ENCODE assay signal across 13 cellular contexts in genomic region chr19:6761053-6761676, GRCh38. TPM values are rescaled to one million over a fixed set of nuclear protein-coding genes. Genes with fewer than 3 reads are reported as not detected.
DNase-seq lines count a peak whose midpoint lies in the region; ATAC-seq, FAIRE-seq and TF ChIP-seq lines count a peak whose summit lies in the region.
"Had no signal": no experiment of that assay in that cellular context is flagged by ENCODE, and none has a peak within 500 bp of the region (broad histone marks: within the 10 kb centered on the region; RNA-seq: fewer than 3 reads in every experiment).

No MANE protein-coding gene starts in this region.

- no peaks in the 10 kb centered on the region for H3K9me3 Mint-ChIP-seq in activated T-helper 2 cell treated with anti-CD3 and anti-CD28 coated beads, Interferon-gamma antibody, Interleukin-2, Interleukin-4, amounts not matched to agents 10 μg/mL and 5 μg/mL and 100 μg/mL, durations not matched to agents 14 hours and 24 hours and 36 hours

- ATAC-seq in K562 (peak; percentile 95), HG03095 (IDR thresholded peaks at IDR 0.05; ENCODE audit: unreplicated experiment) (no peak)

- peaks cover 5 to 8% of the 10 kb centered on the region in 2 experiments for H3K4me1 ChIP-seq in K562 (replicated peaks in 1 of 2; ENCODE audit: control insufficient read depth in 2 of 2, insufficient read depth in 2 of 2, low read length in 2 of 2)

- peaks cover 13% of the 10 kb centered on the region; the same call in 2 of the 3 replicates for H3K36me3 ChIP-seq in K562 (ENCODE audit: control insufficient read depth, insufficient read depth, low read length)

- no peak for TF ChIP-seq CTCF in K562 (IDR thresholded peaks at IDR 0.05 in 2 of 3, conservative IDR thresholded peaks at IDR 0.05 in 1 of 3; ENCODE audit: insufficient read depth in 2 of 3, low read depth in 1 of 3, low read length in 3 of 3)

- peaks cover 7% of the 10 kb centered on the region for H3K79me2 ChIP-seq in K562 (ENCODE audit: control insufficient read depth, insufficient read depth, low read length)

- H4K20me1 ChIP-seq in K562 (replicated peaks; ENCODE audit: control insufficient read depth, insufficient read depth, low read length), result no peaks in the 10 kb centered on the region

- H3K27ac ChIP-seq in K562 (ENCODE audit: extremely low read depth, low read depth, low read length), result no peak overlapping the region
- H3K27ac ChIP-seq: SK-N-MC, transverse colon had no signal

- H3K9me3 ChIP-seq in K562 (replicated peaks; ENCODE audit: control insufficient read depth, insufficient read depth, low read depth, low read length), result no peaks in the 10 kb centered on the region; the same call in 1 of the 2 replicates
- H3K9me3 ChIP-seq: transverse colon had no signal

- POLR2A ChIA-PET in K562 (lab: Yijun Ruan, JAX), result interaction anchor here (1.0 to 1.1 kb wide), 3 partner anchors 10 to 39 kb away, joined by 3 to 4 read pairs (median 4); no protein-coding TSS in a partner anchor

- H3K4me3 Mint-ChIP-seq in activated T-helper 2 cell treated with anti-CD3 and anti-CD28 coated beads, Interferon-gamma antibody, Interleukin-2, Interleukin-4, amounts not matched to agents 10 μg/mL and 5 μg/mL and 100 μg/mL, durations not matched to agents 14 hours and 24 hours and 36 hours (ENCODE audit: low read depth), result no peak overlapping the region

- TF ChIP-seq RAD21 in K562 (CRISPR knock-in tag; conservative IDR thresholded peaks at IDR 0.05 in 1 of 2, IDR thresholded peaks at IDR 0.05 in 1 of 2), result no peak

- TF ChIP-seq POLR2A in K562 (conservative IDR thresholded peaks at IDR 0.05), result no peak

- H3K4me2 ChIP-seq in K562 (ENCODE audit: insufficient read depth, low read length), result no peak overlapping the region

- FAIRE-seq in K562 (lab: Jason Lieb, UNC), result peak; percentile 85
- FAIRE-seq: endothelial cell of umbilical vein, HTR-8/SVneo had no signal

- H3K27me3 Mint-ChIP-seq in activated T-helper 2 cell treated with anti-CD3 and anti-CD28 coated beads, Interferon-gamma antibody, Interleukin-2, Interleukin-4, amounts not matched to agents 10 μg/mL and 5 μg/mL and 100 μg/mL, durations not matched to agents 14 hours and 24 hours and 36 hours (ENCODE audit: low read depth), result no peaks in the 10 kb centered on the region

- H3K4me3 ChIP-seq in K562, result no peak overlapping the region
- H3K4me3 ChIP-seq: SK-N-MC, transverse colon had no signal

- H3K9me1 ChIP-seq in K562 (ENCODE audit: control insufficient read depth, insufficient read depth, low read length), result peaks cover 3% of the 10 kb centered on the region

- no peak overlapping the region for H3K9ac ChIP-seq in K562 (ENCODE audit: insufficient read depth in 1 of 2, low read depth in 2 of 2, low read length in 2 of 2)

- H3K4me1 Mint-ChIP-seq in activated T-helper 2 cell treated with anti-CD3 and anti-CD28 coated beads, Interferon-gamma antibody, Interleukin-2, Interleukin-4, amounts not matched to agents 10 μg/mL and 5 μg/mL and 100 μg/mL, durations not matched to agents 14 hours and 24 hours and 36 hours (ENCODE audit: low read depth), result peaks cover 2% of the 10 kb centered on the region

- H3K36me3 Mint-ChIP-seq in activated T-helper 2 cell treated with anti-CD3 and anti-CD28 coated beads, Interferon-gamma antibody, Interleukin-2, Interleukin-4, amounts not matched to agents 10 μg/mL and 5 μg/mL and 100 μg/mL, durations not matched to agents 14 hours and 24 hours and 36 hours (ENCODE audit: low read depth), result peaks cover 16% of the 10 kb centered on the region

- H3K27me3 ChIP-seq in K562 (ENCODE audit: control insufficient read depth in 2 of 2, insufficient read depth in 2 of 2, low read length in 2 of 2), result no peaks in the 10 kb centered on the region
- H3K27me3 ChIP-seq: transverse colon had no signal

- intact Hi-C loops in K562 (cut with micrococcal nuclease), result loop anchor here (10.0 kb wide), 1 partner anchor 104 kb away; no protein-coding TSS in a partner anchor
- intact Hi-C loops in activated T-helper 2 cell treated with anti-CD3 and anti-CD28 coated beads, Interferon-gamma antibody, Interleukin-2, Interleukin-4, amounts not matched to agents 10 μg/mL and 5 μg/mL and 100 μg/mL, durations not matched to agents 14 hours and 24 hours and 36 hours (cut with micrococcal nuclease), result no loop called here

- no peak overlapping the region for H2AFZ ChIP-seq in K562 (ENCODE audit: low read depth, low read length)

- in situ Hi-C loops in K562 (cut with MboI), result no loop called here

- CTCF ChIA-PET in K562 (lab: Yijun Ruan, JAX; ENCODE audit: low intra/inter-chr PET ratio), result no interaction called here

- WGBS in K562 (ENCODE audit: insufficient coverage, low coverage, missing lambda C conversion rate), result 52% methylated on average over 3 of the region's 4 CpGs

- no peak for TF ChIP-seq EP300 in K562 (IDR thresholded peaks at IDR 0.05; ENCODE audit: low read length)

- H3K27ac Mint-ChIP-seq in activated T-helper 2 cell treated with anti-CD3 and anti-CD28 coated beads, Interferon-gamma antibody, Interleukin-2, Interleukin-4, amounts not matched to agents 10 μg/mL and 5 μg/mL and 100 μg/mL, durations not matched to agents 14 hours and 24 hours and 36 hours, result no peak overlapping the region

- DNase-seq in AG08395 (ENCODE audit: low spot score) (peak; percentile 37), GM03348 (ENCODE audit: low spot score) (peak; percentile 15), OCI-M1 (lab: John Stamatoyannopoulos, UW) (peak; percentile 23), K562 (ENCODE audit: extremely low read depth in 1 of 4, low spot score in 3 of 4) (peak; percentile 63 to 86 (median 80)), NCI-H187 (lab: John Stamatoyannopoulos, UW) (no peak), SHP77 treated with DMSO at 0.1 percent for 48 hours (lab: John Stamatoyannopoulos, UW) (no peak)
- no peak for DNase-seq in activated T-helper 2 cell treated with anti-CD3 and anti-CD28 coated beads, Interferon-gamma antibody, Interleukin-2, Interleukin-4, amounts not matched to agents 10 μg/mL and 5 μg/mL and 100 μg/mL, durations not matched to agents 14 hours and 24 hours and 36 hours (ENCODE audit: low spot score)
- DNase-seq: NCI-H345, transverse colon had no signal

- BruUV-seq in K562 (replicated peaks; lab: Mats Ljungman, UMichigan), result no TSS peak

RNA-seq across cellular contexts. Expression of gene SH2D3A, which starts 6.1 kb away (rescaled TPM):
- total RNA-seq in K562 (2011; cell fraction: chromatin; rRNA removed; ENCODE audit: low replicate concordance), result 17.3 and 38.7 TPM in 2 replicates
- total RNA-seq in K562 (2011; cell fraction: nucleolus; rRNA removed), result 28.7 and 29.6 TPM in 2 replicates
- 21.3 and 22.0 TPM in 2 replicates for total RNA-seq in K562 (2011; cell fraction: nucleoplasm; rRNA removed)
- total RNA-seq in K562 (2014; rRNA removed), result 20.0 and 25.9 TPM in 2 replicates
- total RNA-seq in K562 (2014; rRNA removed; fragmentation: Illumina TruSeq; extraction: Trizol), result 3.0 and 4.8 TPM in 2 replicates
- 8.6 and 8.9 TPM in 2 replicates for total RNA-seq in K562 (2015; rRNA removed; fragmentation: Illumina TruSeq; extraction: Trizol)
- 19.4 and 26.3 TPM in 2 replicates for total RNA-seq in K562 (2021)
- 8.7 and 13.4 TPM in 2 replicates for polyA plus RNA-seq in K562 (2011; rRNA removed)
- polyA plus RNA-seq in K562 (2011; cell fraction: cytosol; rRNA removed), result 12.2 and 22.2 TPM in 2 replicates
- polyA plus RNA-seq in K562 (2011; cell fraction: nucleus; rRNA removed), result 20.1 and 35.1 TPM in 2 replicates
- 10.3 and 10.8 TPM in 2 replicates for polyA plus RNA-seq in K562 (2012)
- polyA plus RNA-seq in K562 (2014; fragmentation: Illumina TruSeq; extraction: Trizol), result 9.6 and 17.7 TPM in 2 replicates
- polyA plus RNA-seq in K562 (2014; fragmentation: Nextera tagmentation; extraction: Ambion mirVana), result under 1 TPM; 0.75 to 0.83 TPM
- polyA plus RNA-seq in K562 (2014; rRNA removed), result 19.8 and 24.8 TPM in 2 replicates
- 3.0 and 4.7 TPM in 2 replicates for polyA minus RNA-seq in K562 (2011; rRNA and poly(A)+ RNA removed)
- 8.7 and 11.1 TPM in 2 replicates for polyA minus RNA-seq in K562 (2011; cell fraction: cytosol; rRNA and poly(A)+ RNA removed)
- polyA minus RNA-seq in K562 (2011; cell fraction: nucleus; rRNA and poly(A)+ RNA removed), result 17.0 and 18.8 TPM in 2 replicates
- 7.7 and 8.7 TPM in 2 replicates for total RNA-seq in activated T-helper 2 cell treated with anti-CD3 and anti-CD28 coated beads, Interferon-gamma antibody, Interleukin-2, Interleukin-4, amounts not matched to agents 10 μg/mL and 5 μg/mL and 100 μg/mL, durations not matched to agents 14 hours and 24 hours and 36 hours

RNA-seq across cellular contexts. Expression of gene VAV1, which starts 11.3 kb away (rescaled TPM):
- total RNA-seq in K562 (2011; cell fraction: chromatin; rRNA removed; ENCODE audit: low replicate concordance), result 12.0 and 34.0 TPM in 2 replicates
- total RNA-seq in K562 (2011; cell fraction: nucleolus; rRNA removed), result 15.5 and 23.5 TPM in 2 replicates
- total RNA-seq in K562 (2011; cell fraction: nucleoplasm; rRNA removed), result 12.6 and 13.2 TPM in 2 replicates
- 13.6 and 13.7 TPM in 2 replicates for total RNA-seq in K562 (2014; rRNA removed)
- 8.7 and 9.4 TPM in 2 replicates for total RNA-seq in K562 (2014; rRNA removed; fragmentation: Illumina TruSeq; extraction: Trizol)
- total RNA-seq in K562 (2015; rRNA removed; fragmentation: Illumina TruSeq; extraction: Trizol), result 19.1 and 19.7 TPM in 2 replicates
- 17.3 and 20.1 TPM in 2 replicates for total RNA-seq in K562 (2021)
- 8.4 and 18.5 TPM in 2 replicates for polyA plus RNA-seq in K562 (2011; rRNA removed)
- 7.1 and 10.6 TPM in 2 replicates for polyA plus RNA-seq in K562 (2011; cell fraction: cytosol; rRNA removed)
- polyA plus RNA-seq in K562 (2011; cell fraction: nucleus; rRNA removed), result 19.2 and 28.2 TPM in 2 replicates
- 18.1 and 29.2 TPM in 2 replicates for polyA plus RNA-seq in K562 (2012)
- 12.4 and 13.3 TPM in 2 replicates for polyA plus RNA-seq in K562 (2014; fragmentation: Illumina TruSeq; extraction: Trizol)
- 1 to 10 TPM in 1 of 2 experiments, under 1 TPM in 1; 0.46 to 1.3 TPM for polyA plus RNA-seq in K562 (2014; fragmentation: Nextera tagmentation; extraction: Ambion mirVana)
- polyA plus RNA-seq in K562 (2014; rRNA removed), result 10.9 and 11.1 TPM in 2 replicates
- 10.3 and 18.3 TPM in 2 replicates for polyA minus RNA-seq in K562 (2011; rRNA and poly(A)+ RNA removed)
- 4.7 and 11.8 TPM in 2 replicates for polyA minus RNA-seq in K562 (2011; cell fraction: cytosol; rRNA and poly(A)+ RNA removed)
- 12.7 and 24.3 TPM in 2 replicates for polyA minus RNA-seq in K562 (2011; cell fraction: nucleus; rRNA and poly(A)+ RNA removed)
- total RNA-seq in activated T-helper 2 cell treated with anti-CD3 and anti-CD28 coated beads, Interferon-gamma antibody, Interleukin-2, Interleukin-4, amounts not matched to agents 10 μg/mL and 5 μg/mL and 100 μg/mL, durations not matched to agents 14 hours and 24 hours and 36 hours, result 68.9 and 69.7 TPM in 2 replicates
- total RNA-seq: endothelial cell of umbilical vein had no signal
- polyA plus RNA-seq: endothelial cell of umbilical vein had no signal

RNA-seq across cellular contexts. Expression of gene TRIP10, which starts 21.7 kb away (rescaled TPM):
- total RNA-seq in K562 (2011; cell fraction: chromatin; rRNA removed; ENCODE audit: low replicate concordance), result 67.3 and 119 TPM in 2 replicates
- total RNA-seq in K562 (2011; cell fraction: nucleolus; rRNA removed), result 65.3 and 66.5 TPM in 2 replicates
- total RNA-seq in K562 (2011; cell fraction: nucleoplasm; rRNA removed), result 53.5 and 66.7 TPM in 2 replicates
- total RNA-seq in K562 (2014; rRNA removed) (57.4 and 61.8 TPM in 2 replicates), K562 (2014; rRNA removed; fragmentation: Illumina TruSeq; extraction: Trizol) (23.6 and 29.4 TPM in 2 replicates), K562 (2015; rRNA removed; fragmentation: Illumina TruSeq; extraction: Trizol) (34.6 and 36.1 TPM in 2 replicates), K562 (2021) (59.1 and 63.2 TPM in 2 replicates)
- polyA plus RNA-seq in K562 (2011; rRNA removed) (29.1 and 39.3 TPM in 2 replicates), K562 (2014; fragmentation: Illumina TruSeq; extraction: Trizol) (56.2 and 56.7 TPM in 2 replicates), K562 (2014; fragmentation: Nextera tagmentation; extraction: Ambion mirVana) (1 to 10 TPM; 1.2 to 2.7 TPM), K562 (2014; rRNA removed) (66.6 and 66.8 TPM in 2 replicates)
- 22.8 and 30.6 TPM in 2 replicates for polyA plus RNA-seq in K562 (2011; cell fraction: cytosol; rRNA removed)
- 113 and 133 TPM in 2 replicates for polyA plus RNA-seq in K562 (2011; cell fraction: nucleus; rRNA removed)
- polyA plus RNA-seq in K562 (2012), result 47.5 and 50.8 TPM in 2 replicates
- polyA minus RNA-seq in K562 (2011; rRNA and poly(A)+ RNA removed), result 17.1 and 20.3 TPM in 2 replicates
- polyA minus RNA-seq in K562 (2011; cell fraction: cytosol; rRNA and poly(A)+ RNA removed), result 18.3 and 21.0 TPM in 2 replicates
- 21.3 and 30.1 TPM in 2 replicates for polyA minus RNA-seq in K562 (2011; cell fraction: nucleus; rRNA and poly(A)+ RNA removed)
- total RNA-seq in activated T-helper 2 cell treated with anti-CD3 and anti-CD28 coated beads, Interferon-gamma antibody, Interleukin-2, Interleukin-4, amounts not matched to agents 10 μg/mL and 5 μg/mL and 100 μg/mL, durations not matched to agents 14 hours and 24 hours and 36 hours, result 55.2 and 64.7 TPM in 2 replicates

RNA-seq across cellular contexts. Expression of gene GPR108, which starts 23.8 kb away (rescaled TPM):
- total RNA-seq in K562 (2011; cell fraction: chromatin; rRNA removed; ENCODE audit: low replicate concordance), result 45.9 and 112 TPM in 2 replicates
- 96.6 and 107 TPM in 2 replicates for total RNA-seq in K562 (2011; cell fraction: nucleolus; rRNA removed)
- total RNA-seq in K562 (2011; cell fraction: nucleoplasm; rRNA removed), result 72.1 and 74.9 TPM in 2 replicates
- total RNA-seq in K562 (2014; rRNA removed), result 23.8 and 33.5 TPM in 2 replicates
- total RNA-seq in K562 (2014; rRNA removed; fragmentation: Illumina TruSeq; extraction: Trizol), result 12.3 and 16.4 TPM in 2 replicates
- total RNA-seq in K562 (2015; rRNA removed; fragmentation: Illumina TruSeq; extraction: Trizol), result 21.9 and 24.4 TPM in 2 replicates
- total RNA-seq in K562 (2021), result 31.1 and 33.1 TPM in 2 replicates
- 29.8 and 46.5 TPM in 2 replicates for polyA plus RNA-seq in K562 (2011; rRNA removed)
- 43.8 and 51.1 TPM in 2 replicates for polyA plus RNA-seq in K562 (2011; cell fraction: cytosol; rRNA removed)
- 180 and 195 TPM in 2 replicates for polyA plus RNA-seq in K562 (2011; cell fraction: nucleus; rRNA removed)
- polyA plus RNA-seq in K562 (2012), result 29.9 and 65.7 TPM in 2 replicates
- 32.3 and 33.2 TPM in 2 replicates for polyA plus RNA-seq in K562 (2014; fragmentation: Illumina TruSeq; extraction: Trizol)
- 1 to 10 TPM; 2.4 to 6.1 TPM for polyA plus RNA-seq in K562 (2014; fragmentation: Nextera tagmentation; extraction: Ambion mirVana)
- 32.9 and 36.4 TPM in 2 replicates for polyA plus RNA-seq in K562 (2014; rRNA removed)
- polyA minus RNA-seq in K562 (2011; rRNA and poly(A)+ RNA removed), result 22.3 and 35.9 TPM in 2 replicates
- 21.0 and 22.6 TPM in 2 replicates for polyA minus RNA-seq in K562 (2011; cell fraction: cytosol; rRNA and poly(A)+ RNA removed)
- polyA minus RNA-seq in K562 (2011; cell fraction: nucleus; rRNA and poly(A)+ RNA removed), result 18.7 and 34.9 TPM in 2 replicates
- 90.4 and 95.4 TPM in 2 replicates for total RNA-seq in activated T-helper 2 cell treated with anti-CD3 and anti-CD28 coated beads, Interferon-gamma antibody, Interleukin-2, Interleukin-4, amounts not matched to agents 10 μg/mL and 5 μg/mL and 100 μg/mL, durations not matched to agents 14 hours and 24 hours and 36 hours

RNA-seq across cellular contexts. Expression of gene C3, which starts 40.7 kb away (rescaled TPM):
- total RNA-seq in K562 (2011; cell fraction: chromatin; rRNA removed; ENCODE audit: low replicate concordance), result 19.5 and 33.3 TPM in 2 replicates
- total RNA-seq in K562 (2011; cell fraction: nucleolus; rRNA removed), result 14.5 and 17.5 TPM in 2 replicates
- 15.2 and 15.6 TPM in 2 replicates for total RNA-seq in K562 (2011; cell fraction: nucleoplasm; rRNA removed)
- total RNA-seq in K562 (2014; rRNA removed) (0.59 and 2.0 TPM in 2 replicates), K562 (2014; rRNA removed; fragmentation: Illumina TruSeq; extraction: Trizol) (1.1 and 1.5 TPM in 2 replicates), K562 (2015; rRNA removed; fragmentation: Illumina TruSeq; extraction: Trizol) (2.1 and 2.2 TPM in 2 replicates), K562 (2021) (8.0 and 10.6 TPM in 2 replicates)
- polyA plus RNA-seq in K562 (2011; rRNA removed) (9.1 and 40.9 TPM in 2 replicates), K562 (2014; fragmentation: Illumina TruSeq; extraction: Trizol) (2.4 and 4.3 TPM in 2 replicates), K562 (2014; fragmentation: Nextera tagmentation; extraction: Ambion mirVana) (1 to 10 TPM; 1.2 to 2.2 TPM), K562 (2014; rRNA removed) (2.5 and 5.4 TPM in 2 replicates)
- polyA plus RNA-seq in K562 (2011; cell fraction: cytosol; rRNA removed), result 9.2 and 36.7 TPM in 2 replicates
- polyA plus RNA-seq in K562 (2011; cell fraction: nucleus; rRNA removed), result 23.7 and 50.5 TPM in 2 replicates
- polyA plus RNA-seq in K562 (2012), result 7.4 and 20.1 TPM in 2 replicates
- 6.5 and 24.5 TPM in 2 replicates for polyA minus RNA-seq in K562 (2011; rRNA and poly(A)+ RNA removed)
- 23.9 and 64.6 TPM in 2 replicates for polyA minus RNA-seq in K562 (2011; cell fraction: cytosol; rRNA and poly(A)+ RNA removed)
- 16.2 and 39.1 TPM in 2 replicates for polyA minus RNA-seq in K562 (2011; cell fraction: nucleus; rRNA and poly(A)+ RNA removed)
- total RNA-seq in activated T-helper 2 cell treated with anti-CD3 and anti-CD28 coated beads, Interferon-gamma antibody, Interleukin-2, Interleukin-4, amounts not matched to agents 10 μg/mL and 5 μg/mL and 100 μg/mL, durations not matched to agents 14 hours and 24 hours and 36 hours, result 4.4 and 6.3 TPM in 2 replicates
- total RNA-seq: endothelial cell of umbilical vein had no signal

Comparison
In these comparisons a context has a peak if more than half of its experiments do, and no peak if none do; other contexts are left out.
1. DNase-seq: peak in AG08395 (single experiment), GM03348 (single experiment), OCI-M1 (single experiment) and K562 (4 of 4); none in NCI-H187 (0 of 2), SHP77 treated with DMSO at 0.1 percent for 48 hours (single experiment) and activated T-helper 2 cell treated with anti-CD3 and anti-CD28 coated beads, Interferon-gamma antibody, Interleukin-2, Interleukin-4, amounts not matched to agents 10 μg/mL and 5 μg/mL and 100 μg/mL, durations not matched to agents 14 hours and 24 hours and 36 hours (single experiment).